In the genomic region with DNA sequence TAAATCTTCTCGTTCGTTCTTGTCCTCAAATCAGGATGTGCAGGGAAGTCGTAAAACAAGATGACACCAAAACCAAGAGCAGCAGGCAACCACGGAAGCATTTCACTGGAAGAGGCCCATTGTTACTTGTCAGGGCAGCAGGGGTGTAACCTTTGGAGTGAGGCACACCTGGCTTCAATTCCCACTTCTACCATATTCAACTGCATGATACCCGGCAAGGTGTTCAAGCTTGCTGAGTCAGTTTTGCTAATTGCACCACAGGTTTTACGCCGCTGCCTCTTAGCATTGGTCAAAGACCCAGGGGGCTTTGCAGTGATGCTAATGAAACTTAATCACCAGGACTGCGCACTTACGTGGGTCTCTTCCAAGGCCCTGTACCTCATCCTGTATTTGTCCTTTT, we compare ENCODE assay signal across 13 cellular contexts. TPM values are rescaled to one million over a fixed set of nuclear protein-coding genes. Genes with fewer than 3 reads are reported as not detected.
DNase-seq lines count a peak whose midpoint lies in the region; TF ChIP-seq lines count a peak whose summit lies in the region.
"Had no signal": no experiment of that assay in that cellular context is flagged by ENCODE, and none has a peak within 500 bp of the region (broad histone marks: within the 10 kb centered on the region; RNA-seq: fewer than 3 reads in every experiment).

No MANE protein-coding gene starts in this region.

- WGBS in HUES64 = 60% methylated on average over 9 of the region's 9 CpGs
- 47 to 50% methylated on average over 9 of the region's 9 CpGs for WGBS in sigmoid colon, 2 donors
- 35 to 38% methylated on average over 9 of the region's 9 CpGs for WGBS in tibial nerve, 2 donors

- TF ChIP-seq CTCF in sigmoid colon (IDR thresholded peaks at IDR 0.05) (no peak), tibial nerve (IDR thresholded peaks at IDR 0.05) (no peak)

- no peaks in the 10 kb centered on the region for H3K36me3 ChIP-seq in H7 (replicated peaks; ENCODE audit: control insufficient read depth, insufficient read depth, low read length)
- no peaks in the 10 kb centered on the region for H3K36me3 ChIP-seq in HUES64 (ENCODE audit: insufficient read depth, low read length)
- no peaks in the 10 kb centered on the region for H3K36me3 ChIP-seq in sigmoid colon
- no peaks in the 10 kb centered on the region for H3K36me3 ChIP-seq in tibial nerve

- intact Hi-C loops in sigmoid colon (cut with DNase I) = no loop called here

- H3K4me1 ChIP-seq in HUES64 (ENCODE audit: insufficient read depth, low read length) = peaks cover 16% of the 10 kb centered on the region; the same call in 1 of the 2 replicates
- no peaks in the 10 kb centered on the region for H3K4me1 ChIP-seq in sigmoid colon
- H3K4me1 ChIP-seq in tibial nerve = no peaks in the 10 kb centered on the region

- no peak overlapping the region for H3K9ac ChIP-seq in HUES64 (ENCODE audit: low read depth, low read length)
- H3K9ac ChIP-seq: KMS-11 had no signal

- TF ChIP-seq POLR2A in sigmoid colon (IDR thresholded peaks at IDR 0.05) (no peak), tibial nerve (IDR thresholded peaks at IDR 0.05) (no peak)

- TF ChIP-seq EP300 in sigmoid colon (IDR thresholded peaks at IDR 0.05) (no peak), tibial nerve (IDR thresholded peaks at IDR 0.05) (no peak)

- H3K4me3 ChIP-seq in H7 (ENCODE audit: insufficient read depth, low read depth, low read length) (no peak overlapping the region), HUES64 (ENCODE audit: low read length) (no peak overlapping the region), sigmoid colon (no peak overlapping the region), tibial nerve (no peak overlapping the region)

- DNase-seq in H7 = peak; percentile 70
- peak; percentile 72 for DNase-seq in NCI-H748 treated with DMSO at 0.1 percent for 48 hours (lab: John Stamatoyannopoulos, UW)
- peak; percentile 39 for DNase-seq in iPS-NIHi11 (ENCODE audit: low spot score)
- no peak for DNase-seq in sigmoid colon
- DNase-seq in NCI-H1436 treated with DMSO at 0.1 percent for 48 hours (lab: John Stamatoyannopoulos, UW) = no peak
- DNase-seq in tibial nerve (ENCODE audit: low spot score in 2 of 2) = no peak
- DNase-seq: CD8-positive, alpha-beta T cell; NCI-H1105 treated with DMSO at 0.1 percent for 48 hours; NCI-H2081; SIG-M5; T-helper 17 cell had no signal

- no peaks in the 10 kb centered on the region for H3K9me3 ChIP-seq in HUES64 (ENCODE audit: insufficient read depth, low read depth, low read length)
- no peaks in the 10 kb centered on the region for H3K9me3 ChIP-seq in sigmoid colon
- H3K9me3 ChIP-seq in tibial nerve = no peaks in the 10 kb centered on the region

- peak overlapping the region; percentile 19; the same call in 1 of the 2 replicates for H3K27ac ChIP-seq in HUES64 (ENCODE audit: low read depth, low read length)
- no peak overlapping the region for H3K27ac ChIP-seq in sigmoid colon
- no peak overlapping the region for H3K27ac ChIP-seq in tibial nerve
- H3K27ac ChIP-seq: KMS-11 had no signal

- H3K27me3 ChIP-seq in H7 (ENCODE audit: control insufficient read depth, insufficient read depth, low read length) (no peaks in the 10 kb centered on the region), HUES64 (ENCODE audit: insufficient read depth, low read length) (no peaks in the 10 kb centered on the region), sigmoid colon (no peaks in the 10 kb centered on the region), tibial nerve (no peaks in the 10 kb centered on the region)

RNA-seq across cellular contexts. Expression of a gene that starts 50.0 kb away (rescaled TPM):
- total RNA-seq in H7 (2014; rRNA removed; shearing (Covaris generic)) = 7.4 and 9.0 TPM in 2 replicates
- 5.8 TPM for polyA plus RNA-seq in HUES64 (2013, experiment 1 of 2)
- 7.9 TPM for polyA plus RNA-seq in HUES64 (2013, experiment 2 of 2)
- total RNA-seq in sigmoid colon (10 to 100 TPM in 2 of 4 donors, 1 to 10 TPM in 2; 6.1 to 14.3 (median 10.3) TPM), tibial nerve (10 to 100 TPM in 2 of 4 donors, 1 to 10 TPM in 2; 4.9 to 26.4 (median 12.1) TPM)
- polyA plus RNA-seq in sigmoid colon = 10 to 100 TPM in 1 of 3 donors, 1 to 10 TPM in 2; 8.3 to 12.7 (median 9.0) TPM

Comparison
In these comparisons a context has a peak if more than half of its experiments do, and no peak if none do; other contexts are left out.
1. DNase-seq: peak in H7 (single experiment), NCI-H748 treated with DMSO at 0.1 percent for 48 hours (single experiment) and iPS-NIHi11 (single experiment); none in sigmoid colon (single experiment), NCI-H1436 treated with DMSO at 0.1 percent for 48 hours (single experiment) and tibial nerve (0 of 2).